Comparison of ENCODE assay signal across 8 cellular contexts in genomic region chr4:111943796-111944203, GRCh38.
A peak's percentile ranks its signal among the peaks of the same experiment; 100 is the strongest.
DNase-seq lines count a peak whose midpoint lies in the region; ATAC-seq and TF ChIP-seq lines count a peak whose summit lies in the region.

No MANE protein-coding gene starts in this region.

- no peak for TF ChIP-seq POLR2A in IMR-90 (IDR thresholded peaks at IDR 0.05; ENCODE audit: low read depth, low read length)

- H3K36me3 ChIP-seq in GM23338 (ENCODE audit: insufficient read depth) (no peaks in the 10 kb centered on the region), IMR-90 (ENCODE audit: control insufficient read depth, insufficient read depth, low read length) (no peaks in the 10 kb centered on the region)

- intact Hi-C loops in IMR-90 (cut with micrococcal nuclease), result no loop called here

- peaks cover 6% of the 10 kb centered on the region for H3K4me1 Mint-ChIP-seq in activated naive CD8-positive, alpha-beta T cell treated with anti-CD3 and anti-CD28 coated beads for 36 hours
- no peaks in the 10 kb centered on the region for H3K4me1 Mint-ChIP-seq in activated naive CD8-positive, alpha-beta T cell treated with anti-CD3 and anti-CD28 coated beads, Interleukin-2, amount 50 U/mL, for 24 hours
- peaks cover 10% of the 10 kb centered on the region for H3K4me1 Mint-ChIP-seq in GM23338

- H3K4me3 Mint-ChIP-seq in activated naive CD8-positive, alpha-beta T cell treated with anti-CD3 and anti-CD28 coated beads for 36 hours, result no peak overlapping the region
- no peak overlapping the region for H3K4me3 Mint-ChIP-seq in activated naive CD8-positive, alpha-beta T cell treated with anti-CD3 and anti-CD28 coated beads, Interleukin-2, amount 50 U/mL, for 24 hours
- H3K4me3 Mint-ChIP-seq in GM23338, result no peak overlapping the region

- H3K27me3 ChIP-seq in GM23338 (ENCODE audit: insufficient read depth) (no peaks in the 10 kb centered on the region), IMR-90 (ENCODE audit: control insufficient read depth, insufficient read depth, low read length) (no peaks in the 10 kb centered on the region)

- H3K4ac ChIP-seq in IMR-90 (ENCODE audit: low read depth, low read length), result no peak overlapping the region

- peak; percentile 72 to 90 for TF ChIP-seq CTCF in GM23338 (conservative IDR thresholded peaks at IDR 0.05; ENCODE audit: low read depth in 2 of 2)
- TF ChIP-seq CTCF in IMR-90 (conservative IDR thresholded peaks at IDR 0.05; ENCODE audit: low read depth, low read length), result 0 out of 2 replicates have a peak, but pooled peaks have one; percentile 12

- no peak overlapping the region for H3K18ac ChIP-seq in IMR-90 (ENCODE audit: low read depth, low read length)

- no peaks in the 10 kb centered on the region for H3K27me3 Mint-ChIP-seq in activated naive CD8-positive, alpha-beta T cell treated with anti-CD3 and anti-CD28 coated beads for 36 hours
- H3K27me3 Mint-ChIP-seq in activated naive CD8-positive, alpha-beta T cell treated with anti-CD3 and anti-CD28 coated beads, Interleukin-2, amount 50 U/mL, for 24 hours, result no peaks in the 10 kb centered on the region
- no peaks in the 10 kb centered on the region for H3K27me3 Mint-ChIP-seq in GM23338 (ENCODE audit: insufficient read depth, low read depth, poor library complexity)

- no peaks in the 10 kb centered on the region for H3K79me2 ChIP-seq in GM23338 (replicated peaks; ENCODE audit: insufficient read depth)

- WGBS in IMR-90 (ENCODE audit: extremely low coverage in 2 of 2, insufficient read length in 1 of 2), 2 experiments, result 5% methylated on average over 6 of the region's 7 CpGs; no CpG with 5 or more reads in 1 of the 2 experiments

- H3K9me2 ChIP-seq in GM23338 (ENCODE audit: insufficient read depth), result no peaks in the 10 kb centered on the region

- CTCF ChIA-PET in IMR-90 (lab: Yijun Ruan, JAX), result no interaction called here

- H4K20me1 ChIP-seq in GM23338 (replicated peaks; ENCODE audit: insufficient read depth), result no peaks in the 10 kb centered on the region
- no peaks in the 10 kb centered on the region for H4K20me1 ChIP-seq in IMR-90 (ENCODE audit: insufficient read depth, low read length)

- H4K91ac ChIP-seq in IMR-90 (ENCODE audit: insufficient read depth, low read depth, low read length), result no peak overlapping the region

- H3K9me3 ChIP-seq in IMR-90 (ENCODE audit: control insufficient read depth, insufficient read depth, low read length), result no peaks in the 10 kb centered on the region

- no peak overlapping the region for H2BK5ac ChIP-seq in IMR-90 (ENCODE audit: low read depth, low read length, poor library complexity, severe bottlenecking)

- H4K5ac ChIP-seq in IMR-90 (ENCODE audit: low read depth, low read length), result no peak overlapping the region

- no peak overlapping the region for H2BK120ac ChIP-seq in IMR-90 (ENCODE audit: low read depth, low read length)

- no peak for TF ChIP-seq RAD21 in IMR-90 (IDR thresholded peaks at IDR 0.05; ENCODE audit: low read length)

- H3K4me2 ChIP-seq in GM23338, result no peak overlapping the region
- H3K4me2 ChIP-seq in IMR-90 (ENCODE audit: low read depth, low read length), result no peak overlapping the region

- H3K56ac ChIP-seq in IMR-90 (ENCODE audit: extremely low read depth, insufficient read depth, low read length), result no peak overlapping the region

- H3K36me3 Mint-ChIP-seq in activated naive CD8-positive, alpha-beta T cell treated with anti-CD3 and anti-CD28 coated beads for 36 hours, result no peaks in the 10 kb centered on the region
- H3K36me3 Mint-ChIP-seq in activated naive CD8-positive, alpha-beta T cell treated with anti-CD3 and anti-CD28 coated beads, Interleukin-2, amount 50 U/mL, for 24 hours (ENCODE audit: low read depth), result no peaks in the 10 kb centered on the region
- H3K36me3 Mint-ChIP-seq in GM23338 (ENCODE audit: low read depth), result no peaks in the 10 kb centered on the region

- DNase-seq in activated naive CD8-positive, alpha-beta T cell treated with anti-CD3 and anti-CD28 coated beads for 36 hours, result peak; percentile 1
- DNase-seq in activated naive CD8-positive, alpha-beta T cell treated with anti-CD3 and anti-CD28 coated beads, Interleukin-2, amount 50 U/mL, for 24 hours, result no peak
- DNase-seq in GM23338 (ENCODE audit: low spot score) (peak; percentile 78), IMR-90 (no peak), iPS-NIHi11 (ENCODE audit: low spot score) (peak; percentile 74), globus pallidus (ENCODE audit: low spot score) (no peak)
- DNase-seq in activated CD8-positive, alpha-beta memory T cell treated with anti-CD3 and anti-CD28 coated beads for 24 hours, result no peak

- POLR2A ChIA-PET in IMR-90 (lab: Charles Lee; ENCODE audit: unreplicated experiment), result no interaction called here

- BruUV-seq in IMR-90 (replicated peaks; lab: Mats Ljungman, UMichigan), result no TSS peak

- no peak overlapping the region for H3K14ac ChIP-seq in IMR-90 (replicated peaks; ENCODE audit: low read depth, low read length)

- no peak overlapping the region for H2BK20ac ChIP-seq in IMR-90 (ENCODE audit: low read depth, low read length)

- no peaks in the 10 kb centered on the region for H3K4me1 ChIP-seq in GM23338 (ENCODE audit: insufficient read depth)
- no peaks in the 10 kb centered on the region for H3K4me1 ChIP-seq in IMR-90 (ENCODE audit: control insufficient read depth, insufficient read depth, low read length)

- H3K79me1 ChIP-seq in IMR-90 (ENCODE audit: low read depth in 1 of 2, low read length in 2 of 2), result no peaks in the 10 kb centered on the region

- ATAC-seq in activated naive CD8-positive, alpha-beta T cell treated with anti-CD3 and anti-CD28 coated beads, Interleukin-2, amount 50 U/mL, for 24 hours, result no peak
- peak; percentile 99 for ATAC-seq in GM23338
- ATAC-seq in IMR-90 (ENCODE audit: low read depth), result no peak; the same call in 1 of the 2 replicates
- ATAC-seq in SK-N-SH treated with all-trans-retinoic acid at 6 μM for 48 hours, result peak; percentile 89

- H3K9me1 ChIP-seq in IMR-90 (ENCODE audit: insufficient read depth, low read length), result no peaks in the 10 kb centered on the region

- no peak overlapping the region for H3K27ac Mint-ChIP-seq in activated naive CD8-positive, alpha-beta T cell treated with anti-CD3 and anti-CD28 coated beads for 36 hours
- no peak overlapping the region for H3K27ac Mint-ChIP-seq in activated naive CD8-positive, alpha-beta T cell treated with anti-CD3 and anti-CD28 coated beads, Interleukin-2, amount 50 U/mL, for 24 hours
- no peak overlapping the region; the same call in 1 of the 2 replicates for H3K27ac Mint-ChIP-seq in GM23338

- H3K27ac ChIP-seq in GM23338 (ENCODE audit: low read depth) (no peak overlapping the region), IMR-90 (ENCODE audit: insufficient read depth, low read length) (no peak overlapping the region)

- H2AFZ ChIP-seq in GM23338 (peak overlapping the region; percentile 57; the same call in 1 of the 2 replicates), IMR-90 (replicated peaks; ENCODE audit: low read length, poor library complexity) (no peak overlapping the region)

- in situ Hi-C loops in IMR-90 (cut with MboI; ENCODE audit: low sequenced_read_pairs), result no loop called here

- H3K9me3 Mint-ChIP-seq in activated naive CD8-positive, alpha-beta T cell treated with anti-CD3 and anti-CD28 coated beads for 36 hours, result no peaks in the 10 kb centered on the region
- no peaks in the 10 kb centered on the region for H3K9me3 Mint-ChIP-seq in activated naive CD8-positive, alpha-beta T cell treated with anti-CD3 and anti-CD28 coated beads, Interleukin-2, amount 50 U/mL, for 24 hours
- H3K9me3 Mint-ChIP-seq in GM23338, result no peaks in the 10 kb centered on the region

- H3K9ac ChIP-seq in IMR-90 (ENCODE audit: low read depth, low read length), result no peak overlapping the region

- H3K23ac ChIP-seq in IMR-90 (ENCODE audit: low read depth, low read length), result no peak overlapping the region

- no peaks in the 10 kb centered on the region for H3F3A ChIP-seq in GM23338 (replicated peaks; ENCODE audit: low read depth)

- H2BK15ac ChIP-seq in IMR-90 (ENCODE audit: low read depth, low read length), result no peak overlapping the region

- no peak overlapping the region for H2AK9ac ChIP-seq in IMR-90 (replicated peaks; ENCODE audit: low read depth, low read length, poor library complexity)

- dilution Hi-C loops in IMR-90 (cut with HindIII; ENCODE audit: low sequenced_read_pairs, unreplicated experiment), result no loop called here

- no peak overlapping the region for H4K8ac ChIP-seq in IMR-90 (ENCODE audit: low read depth in 2 of 2, low read length in 2 of 2)

- H2AK5ac ChIP-seq in IMR-90 (ENCODE audit: low read depth, low read length), result no peak overlapping the region

- H3K4me3 ChIP-seq in GM23338, result no peak overlapping the region
- H3K4me3 ChIP-seq in IMR-90 (ENCODE audit: insufficient read depth, low read depth, low read length), result no peak overlapping the region

TF ChIP-seq in GM23338, 12 proteins besides CTCF, POLR2A, EP300 and RAD21 (continues in another document):
- TF ChIP-seq ETS1 (IDR thresholded peaks at IDR 0.05), result no peak

TF ChIP-seq in IMR-90, 13 proteins besides CTCF, POLR2A, EP300 and RAD21 (continues in another document):
- no peak for TF ChIP-seq NFE2L2 (IDR thresholded peaks at IDR 0.05; ENCODE audit: low read depth, low read length)
- TF ChIP-seq MXI1 (IDR thresholded peaks at IDR 0.05; ENCODE audit: borderline replicate concordance, low read depth, low read length), result no peak
- no peak for TF ChIP-seq USF2 (IDR thresholded peaks at IDR 0.05; ENCODE audit: low read depth, low read length)

TF ChIP-seq in SK-N-SH treated with all-trans-retinoic acid at 6 μM for 48 hours, 23 proteins besides CTCF, POLR2A, EP300 and RAD21 (continues in another document):
- TF ChIP-seq ARNTL (CRISPR knock-in tag; IDR thresholded peaks at IDR 0.05; ENCODE audit: borderline replicate concordance, low read depth) (no peak), ZFP30 (CRISPR knock-in tag; IDR thresholded peaks at IDR 0.05) (no peak), ZNF70 (CRISPR knock-in tag; IDR thresholded peaks at IDR 0.05) (no peak), ZNF565 (CRISPR knock-in tag; conservative IDR thresholded peaks at IDR 0.05; ENCODE audit: low read depth) (no peak), PPARA (CRISPR knock-in tag; IDR thresholded peaks at IDR 0.05; ENCODE audit: borderline replicate concordance) (no peak), PATZ1 (CRISPR knock-in tag; IDR thresholded peaks at IDR 0.05; ENCODE audit: borderline replicate concordance) (no peak), ESRRG (CRISPR knock-in tag; IDR thresholded peaks at IDR 0.05) (no peak)

Comparison
In these comparisons a context has a peak if more than half of its experiments do, and no peak if none do; other contexts are left out.
1. DNase-seq: peak in activated naive CD8-positive, alpha-beta T cell treated with anti-CD3 and anti-CD28 coated beads for 36 hours (single experiment), GM23338 (single experiment) and iPS-NIHi11 (single experiment); none in activated naive CD8-positive, alpha-beta T cell treated with anti-CD3 and anti-CD28 coated beads, Interleukin-2, amount 50 U/mL, for 24 hours (single experiment), IMR-90 (single experiment), activated CD8-positive, alpha-beta memory T cell treated with anti-CD3 and anti-CD28 coated beads for 24 hours (single experiment) and globus pallidus (single experiment).
2. ATAC-seq: peak in GM23338 (single experiment) and SK-N-SH treated with all-trans-retinoic acid at 6 μM for 48 hours (single experiment); none in activated naive CD8-positive, alpha-beta T cell treated with anti-CD3 and anti-CD28 coated beads, Interleukin-2, amount 50 U/mL, for 24 hours (single experiment) and IMR-90 (single experiment).